8 cellular contexts compared by ENCODE assay signal in genomic region chr4:99763635-99764101, GRCh38. TPM values are rescaled to one million over a fixed set of nuclear protein-coding genes. Genes with fewer than 3 reads are reported as not detected.
DNase-seq lines count a peak whose midpoint lies in the region; ATAC-seq and TF ChIP-seq lines count a peak whose summit lies in the region.

No MANE protein-coding gene starts in this region.

- H3K79me2 ChIP-seq in neural progenitor cell (ENCODE audit: low read depth) (no peaks in the 10 kb centered on the region), GM23338 (replicated peaks; ENCODE audit: insufficient read depth) (no peaks in the 10 kb centered on the region)

- H3K4me1 Mint-ChIP-seq in neural progenitor cell (no peaks in the 10 kb centered on the region), GM23338 (no peaks in the 10 kb centered on the region)

- H3K27ac Mint-ChIP-seq in neural progenitor cell = no peak overlapping the region
- H3K27ac Mint-ChIP-seq in GM23338 = no peak overlapping the region

- ATAC-seq in Right ventricle myocardium superior (ENCODE audit: poor library complexity) (peak; percentile 57), HG03571 (IDR thresholded peaks at IDR 0.05; ENCODE audit: unreplicated experiment) (no peak), GM23338 (no peak)

- H4K20me1 ChIP-seq in neural progenitor cell (ENCODE audit: low read depth) (no peaks in the 10 kb centered on the region), GM23338 (replicated peaks; ENCODE audit: insufficient read depth) (no peaks in the 10 kb centered on the region)

- H3K36me3 ChIP-seq in right atrium auricular region (no peaks in the 10 kb centered on the region), neural progenitor cell (no peaks in the 10 kb centered on the region), GM23338 (ENCODE audit: insufficient read depth) (no peaks in the 10 kb centered on the region; the same call in 1 of the 2 replicates)

- H3K4me3 ChIP-seq in right atrium auricular region (no peak overlapping the region), neural progenitor cell (no peak overlapping the region), GM23338 (no peak overlapping the region)

- peaks cover 0 to 7% of the 10 kb centered on the region in 2 donors for H3K9me3 ChIP-seq in right atrium auricular region
- H3K9me3 ChIP-seq in neural progenitor cell (ENCODE audit: low read depth) = no peaks in the 10 kb centered on the region

- H3K27me3 Mint-ChIP-seq in neural progenitor cell (ENCODE audit: insufficient read depth, low read depth) (peaks cover 7% of the 10 kb centered on the region), GM23338 (ENCODE audit: insufficient read depth, low read depth, poor library complexity) (peaks cover 1% of the 10 kb centered on the region)

- H3K4me2 ChIP-seq in neural progenitor cell (no peak overlapping the region), GM23338 (no peak overlapping the region)

- H3K4me3 Mint-ChIP-seq in neural progenitor cell (no peak overlapping the region), GM23338 (no peak overlapping the region)

- TF ChIP-seq CTCF in right atrium auricular region (IDR thresholded peaks at IDR 0.05) = no peak
- no peak for TF ChIP-seq CTCF in neural progenitor cell (IDR thresholded peaks at IDR 0.05)
- TF ChIP-seq CTCF in GM23338 (conservative IDR thresholded peaks at IDR 0.05; ENCODE audit: low read depth in 2 of 2) = no peak

- H3K9me3 Mint-ChIP-seq in neural progenitor cell (peaks cover 6% of the 10 kb centered on the region), GM23338 (peaks cover 8% of the 10 kb centered on the region; the same call in 2 of the 3 replicates)

- DNase-seq in Right ventricle myocardium superior = no peak
- no peak for DNase-seq in right atrium auricular region (ENCODE audit: low spot score)
- DNase-seq in NCI-H460 (ENCODE audit: extremely low read depth, low read depth) = peak; percentile 78
- peak; percentile 93 for DNase-seq in fibroblast of gingiva (ENCODE audit: low read depth)
- peak; percentile 56 for DNase-seq in superior temporal gyrus (ENCODE audit: extremely low spot score)
- no peak for DNase-seq in neural progenitor cell (ENCODE audit: low spot score)
- DNase-seq in GM23338 (ENCODE audit: low spot score) = no peak

- H2AFZ ChIP-seq in neural progenitor cell (replicated peaks) (no peak overlapping the region), GM23338 (no peak overlapping the region)

- peaks cover 0 to 6% of the 10 kb centered on the region in 2 donors for H3K4me1 ChIP-seq in right atrium auricular region
- no peaks in the 10 kb centered on the region for H3K4me1 ChIP-seq in neural progenitor cell
- no peaks in the 10 kb centered on the region for H3K4me1 ChIP-seq in GM23338 (ENCODE audit: insufficient read depth)

- H3K27ac ChIP-seq in right atrium auricular region = peak overlapping the region in 1 of 2 donors; percentile 35
- no peak overlapping the region for H3K27ac ChIP-seq in neural progenitor cell
- H3K27ac ChIP-seq in GM23338 (ENCODE audit: low read depth) = no peak overlapping the region

- peaks cover 5% of the 10 kb centered on the region; the same call in 1 of the 2 replicates for H3K9me2 ChIP-seq in GM23338 (ENCODE audit: insufficient read depth)

- intact Hi-C loops in Right ventricle myocardium superior (cut with DNase I) = no loop called here

- no peaks in the 10 kb centered on the region for H3F3A ChIP-seq in neural progenitor cell (ENCODE audit: low read depth)
- H3F3A ChIP-seq in GM23338 (replicated peaks; ENCODE audit: low read depth) = no peaks in the 10 kb centered on the region

- no peak overlapping the region for H3K9ac ChIP-seq in neural progenitor cell

- H3K27me3 ChIP-seq in right atrium auricular region (no peaks in the 10 kb centered on the region), neural progenitor cell (no peaks in the 10 kb centered on the region), GM23338 (ENCODE audit: insufficient read depth) (no peaks in the 10 kb centered on the region)

- no peaks in the 10 kb centered on the region for H3K36me3 Mint-ChIP-seq in neural progenitor cell
- no peaks in the 10 kb centered on the region for H3K36me3 Mint-ChIP-seq in GM23338 (ENCODE audit: low read depth)

TF ChIP-seq in GM23338, 12 proteins besides CTCF, POLR2A, EP300 and RAD21:
- TF ChIP-seq ZNF114 (CRISPR knock-in tag; IDR thresholded peaks at IDR 0.05) = no peak
- TF ChIP-seq JUNB (IDR thresholded peaks at IDR 0.05; ENCODE audit: unreplicated experiment) = no peak
- TF ChIP-seq EZH2 (IDR thresholded peaks at IDR 0.05; ENCODE audit: low read depth, unreplicated experiment) = no peak
- TF ChIP-seq NANOG (IDR thresholded peaks at IDR 0.05; ENCODE audit: borderline replicate concordance) = no peak
TF ChIP-seq in GM23338: peak in this region for 0.

RNA-seq across cellular contexts. Expression of gene DAPP1, which starts 53.0 kb away (rescaled TPM):
- 0.51 TPM for total RNA-seq in Right ventricle myocardium superior
- total RNA-seq in right atrium auricular region = 1 to 10 TPM in 1 of 2 donors, not detected in 1; 1.3 TPM
- not detected in 2 replicates for total RNA-seq in NCI-H460 (2014; rRNA removed; shearing (Covaris generic))
- not detected in 2 replicates for polyA plus RNA-seq in NCI-H460 (2014; cell fraction: nucleus; rRNA removed)
- not detected in 2 replicates for total RNA-seq in neural progenitor cell (ENCODE audit: low replicate concordance)
- not detected in 2 replicates for total RNA-seq in GM23338 (2014; rRNA removed; shearing (Covaris generic))
- polyA plus RNA-seq in GM23338 (2016; fragmentation: Nextera tagmentation; extraction: Ambion mirVana) = not detected in 2 replicates

Comparison
In these comparisons a context has a peak if more than half of its experiments do, and no peak if none do; other contexts are left out.
1. DNase-seq: peak in NCI-H460 (single experiment), fibroblast of gingiva (single experiment) and superior temporal gyrus (single experiment); none in Right ventricle myocardium superior (single experiment), right atrium auricular region (single experiment), neural progenitor cell (single experiment) and GM23338 (single experiment).